Comparison of ENCODE assay signal across 14 cellular contexts in the genomic region with DNA sequence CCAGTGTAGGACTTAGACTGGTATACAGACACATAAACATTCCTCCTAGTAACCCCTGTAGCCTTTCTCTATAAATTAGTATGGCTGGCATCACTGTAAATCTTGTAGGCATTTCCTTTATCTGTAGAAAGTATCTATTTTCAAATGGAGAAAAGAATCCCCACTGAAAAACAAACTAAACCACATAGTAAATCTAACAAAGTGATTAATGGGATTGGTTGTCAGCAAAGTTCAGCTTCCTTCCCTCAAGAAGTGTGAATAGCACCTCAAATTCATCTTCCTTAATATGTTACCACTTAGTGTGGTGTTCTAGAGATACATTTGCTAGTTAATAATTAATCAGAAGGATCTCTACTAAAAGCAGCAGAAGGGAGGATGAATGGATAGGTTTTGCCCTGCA.
A peak's percentile ranks its signal among the peaks of the same experiment; 100 is the strongest.
DNase-seq lines count a peak whose midpoint lies in the region; ATAC-seq and TF ChIP-seq lines count a peak whose summit lies in the region.
"Had no signal": no experiment of that assay in that cellular context is flagged by ENCODE, and none has a peak within 500 bp of the region (broad histone marks: within the 10 kb centered on the region; RNA-seq: fewer than 3 reads in every experiment).

No MANE protein-coding gene starts in this region.

- H3K4me2 ChIP-seq in SK-N-SH: no peak overlapping the region

- H3K9ac ChIP-seq in SK-N-SH: no peak overlapping the region

- no peak overlapping the region; a peak in 1 of 4 replicates for H3K27ac ChIP-seq in SK-N-SH (ENCODE audit: low read depth in 2 of 2, low read length in 1 of 2)

- no peak for TF ChIP-seq POLR2A in erythroblast (IDR thresholded peaks at IDR 0.05; ENCODE audit: low read length)

- in situ Hi-C loops in Caki2 (cut with HindIII; ENCODE audit: low pct_unique_long_range_greater_than_20kb, low sequenced_read_pairs): no loop called here

- TF ChIP-seq EP300 in SK-N-SH (IDR thresholded peaks at IDR 0.05; ENCODE audit: borderline replicate concordance in 1 of 2, low read depth in 1 of 2, low read length in 1 of 2): peak in 1 of 2 experiments; percentile 17; a peak in 1 of 4 replicates

- H3K4me3 ChIP-seq in SK-N-SH (ENCODE audit: low read depth in 2 of 2, low read length in 1 of 2): no peak overlapping the region
- H3K4me3 ChIP-seq: K562 had no signal

- H3K27me3 ChIP-seq in SK-N-SH (ENCODE audit: insufficient read depth): no peaks in the 10 kb centered on the region

- CTCF ChIA-PET in SK-N-SH (lab: Yijun Ruan, JAX): no interaction called here

- H3K9me2 ChIP-seq in SK-N-SH: no peaks in the 10 kb centered on the region

- POLR2A ChIA-PET in SK-N-SH (lab: Yijun Ruan, JAX): no interaction called here

- TF ChIP-seq RAD21 in SK-N-SH (IDR thresholded peaks at IDR 0.05; ENCODE audit: low read length): no peak

- no peaks in the 10 kb centered on the region for H4K20me1 ChIP-seq in SK-N-SH (ENCODE audit: insufficient read depth)

- no peak for ATAC-seq in GM21786 (IDR thresholded peaks at IDR 0.05; ENCODE audit: unreplicated experiment)
- ATAC-seq: CD8-positive, alpha-beta T cell; K562 had no signal

- H3K4me1 ChIP-seq in SK-N-SH (ENCODE audit: control insufficient read depth in 1 of 2, insufficient read depth in 2 of 2, low read depth in 1 of 2, low read length in 1 of 2): no peaks in the 10 kb centered on the region

- H3K36me3 ChIP-seq in SK-N-SH (replicated peaks in 1 of 2; ENCODE audit: control insufficient read depth in 1 of 2, insufficient read depth in 2 of 2, low read length in 1 of 2): no peaks in the 10 kb centered on the region

- no peak for TF ChIP-seq CTCF in SK-N-SH (IDR thresholded peaks at IDR 0.05)

- H2AFZ ChIP-seq in SK-N-SH (ENCODE audit: low read depth): no peak overlapping the region

- DNase-seq in Caki2 (ENCODE audit: low read depth) (peak; percentile 63), EH (ENCODE audit: low read depth) (peak; percentile 5), SK-N-SH (no peak), left kidney (ENCODE audit: low read depth, low spot score) (peak; percentile 85), erythroblast (lab: John Stamatoyannopoulos, UW) (no peak), GM19240 (ENCODE audit: insufficient read length, low spot score) (no peak)
- DNase-seq: CD8-positive, alpha-beta T cell; COR-L47; DMS79; EL; GOT3; H9 had no signal

- no peaks in the 10 kb centered on the region for H3K9me3 ChIP-seq in SK-N-SH

- H3F3A ChIP-seq in SK-N-SH (replicated peaks; ENCODE audit: insufficient read depth): no peaks in the 10 kb centered on the region

- no peaks in the 10 kb centered on the region for H3K79me2 ChIP-seq in SK-N-SH (ENCODE audit: insufficient read depth)

TF ChIP-seq in SK-N-SH, 30 proteins besides CTCF, POLR2A, EP300 and RAD21:
- TF ChIP-seq PBX3 (IDR thresholded peaks at IDR 0.05) (peak; percentile 58; the same call in 1 of the 2 replicates), RXRA (IDR thresholded peaks at IDR 0.05; ENCODE audit: borderline replicate concordance, low read depth) (no peak)

Comparison
In these comparisons a context has a peak if more than half of its experiments do, and no peak if none do; other contexts are left out.
1. DNase-seq: peak in Caki2 (single experiment), EH (single experiment) and left kidney (single experiment); none in SK-N-SH (single experiment), erythroblast (0 of 2) and GM19240 (single experiment).